In the genomic region with DNA sequence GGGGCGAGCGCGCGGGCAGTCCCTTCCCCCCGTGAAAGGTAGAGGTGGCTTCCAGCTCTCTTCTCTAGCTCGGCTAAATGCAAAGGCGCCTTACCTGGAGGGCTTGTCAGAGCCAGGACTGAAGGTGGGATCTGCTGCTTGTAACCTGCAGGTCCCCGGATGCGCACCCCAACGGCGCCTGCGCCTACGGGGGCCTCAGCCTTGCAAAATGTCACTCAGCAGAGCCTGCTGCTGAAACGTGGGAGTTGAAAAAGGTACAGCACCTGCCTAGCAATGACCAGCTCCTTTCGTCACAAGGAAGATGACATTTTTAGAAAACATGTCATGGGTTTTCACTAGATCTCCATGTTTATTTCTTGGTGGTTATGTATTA, we compare ENCODE assay signal across 8 cellular contexts. TPM values are rescaled to one million over a fixed set of nuclear protein-coding genes. Genes with fewer than 3 reads are reported as not detected.
DNase-seq lines count a peak whose midpoint lies in the region; ATAC-seq and TF ChIP-seq lines count a peak whose summit lies in the region.

No MANE protein-coding gene starts in this region.

- peaks cover 15% of the 10 kb centered on the region; the same call in 1 of the 2 replicates for H3K36me3 ChIP-seq in BLaER1
- peaks cover 8% of the 10 kb centered on the region for H3K36me3 ChIP-seq in OCI-LY7 (ENCODE audit: insufficient read depth, low read length)
- peaks cover 2% of the 10 kb centered on the region for H3K36me3 ChIP-seq in osteoblast (ENCODE audit: insufficient read depth, low read length)
- H3K36me3 ChIP-seq in tibial artery: no peaks in the 10 kb centered on the region

- H4K20me1 ChIP-seq in BLaER1: peaks cover 58% of the 10 kb centered on the region
- H4K20me1 ChIP-seq in OCI-LY7 (ENCODE audit: insufficient read depth, low read length): 0 out of 2 replicates have a peak, but pooled peaks cover 4% of the 10 kb centered on the region
- H4K20me1 ChIP-seq in osteoblast (ENCODE audit: insufficient read depth, low read length): no peaks in the 10 kb centered on the region

- intact Hi-C loops in OCI-LY7 (cut with micrococcal nuclease; ENCODE audit: unreplicated experiment): loop anchor here (1.0 to 10.0 kb wide), 5 partner anchors 85 to 1129 kb away; partner anchors contain the start of genes C4orf33, LARP1B, PGRMC2 and PLK4
- intact Hi-C loops in tibial artery (cut with DNase I; ENCODE audit: low total_unique reads): loop anchor here (5.0 to 10.0 kb wide), 3 partner anchors 97 to 322 kb away; partner anchors contain the start of genes HSPA4L, LARP1B and PGRMC2

- no peaks in the 10 kb centered on the region for H3K9me2 ChIP-seq in OCI-LY7 (ENCODE audit: insufficient read depth, low read length)

- POLR2A ChIA-PET in OCI-LY7 (lab: Charles Lee): interaction anchor here (0.7 to 2.0 kb wide), 18 partner anchors 8 to 1129 kb away, joined by 3 to 16 read pairs (median 4); partner anchors contain the start of genes LARP1B and PGRMC2

- TF ChIP-seq CTCF in OCI-LY7 (conservative IDR thresholded peaks at IDR 0.05; ENCODE audit: low read length) (no peak), fibroblast of pulmonary artery (IDR thresholded peaks at IDR 0.05; ENCODE audit: low read length, missing control alignments) (no peak), osteoblast (IDR thresholded peaks at IDR 0.05; ENCODE audit: extremely low read depth, low read depth, low read length) (no peak), tibial artery (IDR thresholded peaks at IDR 0.05) (no peak)

- H2AFZ ChIP-seq in OCI-LY7 (ENCODE audit: low read length): peak overlapping the region; percentile 63
- H2AFZ ChIP-seq in osteoblast (ENCODE audit: low read length): peak overlapping the region; percentile 100

- H3K79me2 ChIP-seq in OCI-LY7 (ENCODE audit: insufficient read depth, low read depth, low read length): peaks cover 39% of the 10 kb centered on the region; the same call in 1 of the 2 replicates
- H3K79me2 ChIP-seq in osteoblast (ENCODE audit: insufficient read depth, low read length): peaks cover 65% of the 10 kb centered on the region

- TSS peak; percentile 52 for BruUV-seq in OCI-LY7 (replicated peaks; lab: Mats Ljungman, UMichigan)

- no peaks in the 10 kb centered on the region for H3K27me3 ChIP-seq in BLaER1
- no peaks in the 10 kb centered on the region for H3K27me3 ChIP-seq in osteoblast (ENCODE audit: insufficient read depth, low read length)
- H3K27me3 ChIP-seq in tibial artery: no peaks in the 10 kb centered on the region

- CTCF ChIA-PET in OCI-LY7 (lab: Charles Lee; ENCODE audit: unreplicated experiment): interaction anchor here (0.6 kb wide), 1 partner anchor 1260 kb away, joined by 3 read pairs; no protein-coding TSS in a partner anchor

- peak overlapping the region; percentile 95 for H3K9ac ChIP-seq in BLaER1

- DNase-seq in GM19238 (ENCODE audit: insufficient read length, low spot score) (peak; percentile 40), OCI-LY7 (ENCODE audit: low spot score) (peak; percentile 66), fibroblast of pulmonary artery (ENCODE audit: low read depth) (peak; percentile 13), osteoblast (ENCODE audit: insufficient read length, low spot score, missing footprints) (peak; percentile 63), tibial artery (peak; percentile 29 to 71)
- peak; percentile 36 to 56 for DNase-seq in activated T-helper 1 cell treated with anti-CD3 and anti-CD28 coated beads, Interleukin-2, amount 50 U/mL, for 16 hours (ENCODE audit: low read depth in 1 of 2, low spot score in 1 of 2)

- ATAC-seq in HG03432 (IDR thresholded peaks at IDR 0.05; ENCODE audit: unreplicated experiment): peak; percentile 33

- peak overlapping the region; percentile 75 for H3K4me2 ChIP-seq in BLaER1
- peak overlapping the region; percentile 79 for H3K4me2 ChIP-seq in OCI-LY7 (ENCODE audit: low read length)
- peak overlapping the region; percentile 85 for H3K4me2 ChIP-seq in osteoblast (ENCODE audit: insufficient read depth, low read length)

- H3K9me3 ChIP-seq in BLaER1 (no peaks in the 10 kb centered on the region), OCI-LY7 (ENCODE audit: low read length) (no peaks in the 10 kb centered on the region), osteoblast (ENCODE audit: low read depth, low read length) (no peaks in the 10 kb centered on the region), tibial artery (no peaks in the 10 kb centered on the region)

- H3K4me1 ChIP-seq in BLaER1 (peaks cover 32% of the 10 kb centered on the region), OCI-LY7 (ENCODE audit: insufficient read depth, low read length, poor library complexity, severe bottlenecking) (peaks cover 8% of the 10 kb centered on the region), osteoblast (ENCODE audit: insufficient read depth, low read length) (peaks cover 7% of the 10 kb centered on the region), tibial artery (peaks cover 0 to 30% (median 8%) of the 10 kb centered on the region in 4 donors)

- H3K27ac ChIP-seq in BLaER1 (peak overlapping the region; percentile 91), OCI-LY7 (ENCODE audit: low read depth, low read length, poor library complexity, severe bottlenecking) (peak overlapping the region; percentile 53), osteoblast (ENCODE audit: low read depth, low read length) (peak overlapping the region; percentile 89), tibial artery (peak overlapping the region; percentile 94 to 98)

- H3K4me3 ChIP-seq in BLaER1 (peak overlapping the region; percentile 94), OCI-LY7 (ENCODE audit: low read depth, low read length, poor library complexity, severe bottlenecking) (peak overlapping the region; percentile 76), fibroblast of pulmonary artery (replicated peaks; ENCODE audit: low read depth, low read length) (peak overlapping the region; percentile 82), osteoblast (ENCODE audit: insufficient read depth, low read length) (peak overlapping the region; percentile 99), tibial artery (peak overlapping the region; percentile 59 to 90)

RNA-seq across cellular contexts. Expression of gene ABHD18, which starts 0.6 kb away (rescaled TPM):
- 8.6 and 10.4 TPM in 2 replicates for total RNA-seq in OCI-LY7 (2014; rRNA removed; shearing (Covaris generic))
- total RNA-seq in OCI-LY7 (2022) (12.7 and 14.3 TPM in 2 replicates), osteoblast (8.3 and 10.1 TPM in 2 replicates)

RNA-seq across cellular contexts. Expression of gene MFSD8, which starts 0.8 kb away (rescaled TPM):
- 15.1 and 15.9 TPM in 2 replicates for total RNA-seq in OCI-LY7 (2014; rRNA removed; shearing (Covaris generic))
- 19.8 and 26.7 TPM in 2 replicates for total RNA-seq in OCI-LY7 (2022)
- total RNA-seq in osteoblast: 27.1 and 37.7 TPM in 2 replicates

Comparison
In these comparisons a context has a peak if more than half of its experiments do, and no peak if none do; other contexts are left out.
1. Peak in every context shown above with its lines: DNase-seq, ATAC-seq, H3K4me3 ChIP-seq and H3K27ac ChIP-seq.
2. DNase-seq: peak in every context shown above with its lines; median percentile 66 in OCI-LY7; 63 in osteoblast; 50 in tibial artery; 46 in activated T-helper 1 cell treated with anti-CD3 and anti-CD28 coated beads, Interleukin-2, amount 50 U/mL, for 16 hours; 40 in GM19238; 13 in fibroblast of pulmonary artery.